ENCODE assay signal across 11 cellular contexts in genomic region chr7:37341033-37341630, GRCh38.
DNase-seq lines count a peak whose midpoint lies in the region; ATAC-seq, FAIRE-seq and TF ChIP-seq lines count a peak whose summit lies in the region.
"Had no signal": no experiment of that assay in that cellular context is flagged by ENCODE, and none has a peak within 500 bp of the region (broad histone marks: within the 10 kb centered on the region; RNA-seq: fewer than 3 reads in every experiment).

No MANE protein-coding gene starts in this region.

- DNase-seq in CD14-positive monocyte (ENCODE audit: low spot score): no peak
- peak; percentile 38 for DNase-seq in RPMI8226
- DNase-seq in NCI-H1092 (lab: John Stamatoyannopoulos, UW): no peak
- no peak for DNase-seq in EL
- no peak for DNase-seq in germinal center (ENCODE audit: low spot score)
- no peak for DNase-seq in HepG2 (ENCODE audit: low spot score)
- DNase-seq: caudate nucleus had no signal

- ATAC-seq in GM19025 (IDR thresholded peaks at IDR 0.05; ENCODE audit: low read depth, unreplicated experiment) (peak; percentile 38), HG02943 (IDR thresholded peaks at IDR 0.05; ENCODE audit: low read depth, unreplicated experiment) (peak; percentile 49), HepG2 (no peak)

- TF ChIP-seq CTCF in CD14-positive monocyte (IDR thresholded peaks at IDR 0.05): no peak
- TF ChIP-seq CTCF in HepG2 (CRISPR knock-in tag; IDR thresholded peaks at IDR 0.05): no peak

- intact Hi-C loops in CD14-positive monocyte (cut with micrococcal nuclease): no loop called here
- intact Hi-C loops in HepG2 (cut with micrococcal nuclease; ENCODE audit: unreplicated experiment): no loop called here

- POLR2A ChIA-PET in HepG2 (lab: Yijun Ruan, JAX): no interaction called here

- no peak for FAIRE-seq in HepG2 (lab: Jason Lieb, UNC)
- FAIRE-seq: keratinocyte had no signal

- in situ Hi-C loops in HepG2 (cut with HindIII; ENCODE audit: extremely low pct_ligation_motif_present, low pct_unique_long_range_greater_than_20kb): no loop called here

- peaks cover 26 to 37% of the 10 kb centered on the region in 2 donors for H3K36me3 Mint-ChIP-seq in CD14-positive monocyte

- H3K4me2 ChIP-seq in HepG2 (ENCODE audit: low read depth, low read length): no peak overlapping the region

- H4K20me1 ChIP-seq in HepG2 (ENCODE audit: insufficient read depth, low read length): no peaks in the 10 kb centered on the region

- no peaks in the 10 kb centered on the region for H3K4me1 ChIP-seq in HepG2 (ENCODE audit: insufficient read depth, low read length)

- no peaks in the 10 kb centered on the region for H3K9me3 Mint-ChIP-seq in CD14-positive monocyte

- H3K36me3 ChIP-seq in HepG2 (replicated peaks in 1 of 2; ENCODE audit: control insufficient read depth in 1 of 2, insufficient read depth in 2 of 2, low read length in 2 of 2): no peaks in the 10 kb centered on the region

- H3K27ac Mint-ChIP-seq in CD14-positive monocyte: peak overlapping the region in 2 of 7 donors; percentile 43 to 69

- TF ChIP-seq EP300 in HepG2 (IDR thresholded peaks at IDR 0.05; ENCODE audit: low read depth in 2 of 2, low read length in 2 of 2): no peak
- TF ChIP-seq EP300 in HepG2 (CRISPR knock-in tag; IDR thresholded peaks at IDR 0.05; ENCODE audit: borderline replicate concordance): no peak

- CTCF ChIA-PET in HepG2 (lab: Yijun Ruan, JAX; ENCODE audit: low intra/inter-chr PET ratio, low total read pairs): no interaction called here

- no TSS peak for BruUV-seq in HepG2 (replicated peaks; lab: Mats Ljungman, UMichigan)

- H3K27me3 Mint-ChIP-seq in CD14-positive monocyte (ENCODE audit: low read depth in 3 of 3): peaks cover 0 to 2% (median 0%) of the 10 kb centered on the region in 3 donors

- H3K4me3 ChIP-seq in HepG2 (replicated peaks in 1 of 3; ENCODE audit: insufficient read depth in 1 of 3, low read depth in 2 of 3, low read length in 3 of 3): no peak overlapping the region

- no peak overlapping the region for H3K9ac ChIP-seq in HepG2 (ENCODE audit: insufficient read depth, low read depth, low read length)

- TF ChIP-seq POLR2A in HepG2 (IDR thresholded peaks at IDR 0.05; ENCODE audit: insufficient read depth in 1 of 2, low read depth in 2 of 2, low read length in 2 of 2): no peak

- H3K79me2 ChIP-seq in HepG2 (ENCODE audit: insufficient read depth, low read length): no peaks in the 10 kb centered on the region

- 22% methylated on average over 5 of the region's 6 CpGs for WGBS in HepG2 (ENCODE audit: low lambda C conversion rate)

- no peaks in the 10 kb centered on the region for H3K9me3 ChIP-seq in HepG2 (ENCODE audit: low read length)

- no peak overlapping the region for H2AFZ ChIP-seq in HepG2 (ENCODE audit: low read length)

- peaks cover 62% of the 10 kb centered on the region for H3K4me1 Mint-ChIP-seq in CD14-positive monocyte

- H3K27ac ChIP-seq in HepG2 (ENCODE audit: extremely low read length, insufficient read depth, low read length): no peak overlapping the region
- H3K27ac ChIP-seq: C4-2B had no signal

- no peak for TF ChIP-seq RAD21 in HepG2 (CRISPR knock-in tag; IDR thresholded peaks at IDR 0.05)

- H3K4me3 Mint-ChIP-seq in CD14-positive monocyte: peak overlapping the region; percentile 28 to 39

- no peaks in the 10 kb centered on the region for H3K27me3 ChIP-seq in HepG2 (ENCODE audit: control insufficient read depth in 1 of 2, insufficient read depth in 2 of 2, low read length in 2 of 2)

TF ChIP-seq in HepG2, 621 proteins besides CTCF, POLR2A, EP300 and RAD21:
- TF ChIP-seq AKNA (CRISPR knock-in tag; IDR thresholded peaks at IDR 0.05; ENCODE audit: borderline replicate concordance) (no peak), ARID5B (CRISPR knock-in tag; IDR thresholded peaks at IDR 0.05) (no peak), MNT (IDR thresholded peaks at IDR 0.05) (no peak), ZNF460 (CRISPR knock-in tag; IDR thresholded peaks at IDR 0.05; ENCODE audit: borderline replicate concordance) (no peak), REXO4 (CRISPR knock-in tag; IDR thresholded peaks at IDR 0.05; ENCODE audit: borderline replicate concordance) (no peak), ZFP82 (CRISPR knock-in tag; IDR thresholded peaks at IDR 0.05; ENCODE audit: borderline replicate concordance) (no peak), ZNF709 (CRISPR knock-in tag; IDR thresholded peaks at IDR 0.05) (no peak), ZNF713 (CRISPR knock-in tag; IDR thresholded peaks at IDR 0.05) (no peak), EZH2 (conservative IDR thresholded peaks at IDR 0.05; ENCODE audit: low read depth, low read length) (no peak), U2AF1 (optimal IDR thresholded peaks at IDR 0.05; ENCODE audit: low read depth, low read length) (no peak), HOXA5 (CRISPR knock-in tag; IDR thresholded peaks at IDR 0.05) (no peak), DNMT1 (CRISPR knock-in tag; IDR thresholded peaks at IDR 0.05) (no peak), FOXK2 (IDR thresholded peaks at IDR 0.05) (no peak), CAMTA2 (CRISPR knock-in tag; IDR thresholded peaks at IDR 0.05; ENCODE audit: borderline replicate concordance) (no peak)
